Comparison of ENCODE assay signal across 8 cellular contexts in genomic region chr17:65231662-65232335, GRCh38.
DNase-seq lines count a peak whose midpoint lies in the region; ATAC-seq and TF ChIP-seq lines count a peak whose summit lies in the region.

No MANE protein-coding gene starts in this region.

- H3K4me3 ChIP-seq in A673 (ENCODE audit: low read depth, low read length, poor library complexity, severe bottlenecking): no peak overlapping the region
- H3K4me3 ChIP-seq in sigmoid colon: no peak overlapping the region

- no peaks in the 10 kb centered on the region for H3K36me3 ChIP-seq in A673 (ENCODE audit: insufficient read depth, low read length, poor library complexity, severe bottlenecking)
- no peaks in the 10 kb centered on the region for H3K36me3 ChIP-seq in sigmoid colon

- POLR2A ChIA-PET in A673 (lab: Charles Lee; ENCODE audit: low non-redundant PET): no interaction called here

- TF ChIP-seq EP300 in sigmoid colon (IDR thresholded peaks at IDR 0.05): no peak

- peaks cover 9% of the 10 kb centered on the region for H3K4me1 ChIP-seq in A673 (ENCODE audit: insufficient read depth, low read length, poor library complexity, severe bottlenecking)
- peaks cover 0 to 10% (median 7%) of the 10 kb centered on the region in 4 donors for H3K4me1 ChIP-seq in sigmoid colon

- CTCF ChIA-PET in A673 (lab: Charles Lee): interaction anchor here (0.5 to 1.3 kb wide), 5 partner anchors 63 to 933 kb away, joined by 3 to 7 read pairs (median 3); no protein-coding TSS in a partner anchor

- BruUV-seq in A673 (replicated peaks; lab: Mats Ljungman, UMichigan): no TSS peak

- no peaks in the 10 kb centered on the region for H3K27me3 ChIP-seq in A673 (replicated peaks; ENCODE audit: insufficient read depth, low read depth, low read length, poor library complexity)
- peaks cover 0 to 25% (median 8%) of the 10 kb centered on the region in 3 donors for H3K27me3 ChIP-seq in sigmoid colon

- DNase-seq in A673 (ENCODE audit: low spot score) (peak; percentile 81), RPMI8226 (peak; percentile 64), amniotic stem cell (lab: John Stamatoyannopoulos, UW) (peak; percentile 80), hepatic stellate cell (ENCODE audit: low spot score) (peak; percentile 86), sigmoid colon (no peak)

- ATAC-seq in GM19395 (IDR thresholded peaks at IDR 0.05; ENCODE audit: unreplicated experiment): no peak

- H3K9me3 ChIP-seq in A673 (ENCODE audit: low read depth, low read length, poor library complexity, severe bottlenecking): no peaks in the 10 kb centered on the region
- peaks cover 0 to 4% (median 0%) of the 10 kb centered on the region in 4 donors for H3K9me3 ChIP-seq in sigmoid colon

- TF ChIP-seq CTCF in A673 (conservative IDR thresholded peaks at IDR 0.05; ENCODE audit: low read depth, low read length) (peak; percentile 82), GM12873 (IDR thresholded peaks at IDR 0.05; ENCODE audit: insufficient read depth, low read depth, low read length, missing control alignments) (peak; percentile 83), LNCAP (IDR thresholded peaks at IDR 0.05) (peak; percentile 79), sigmoid colon (IDR thresholded peaks at IDR 0.05) (peak in 3 of 4 experiments; percentile 16 to 51 (median 32))

- no peak for TF ChIP-seq POLR2A in sigmoid colon (IDR thresholded peaks at IDR 0.05)

- intact Hi-C loops in A673 (cut with micrococcal nuclease; ENCODE audit: unreplicated experiment) (loop anchor here (5.0 kb wide), 2 partner anchors 756 to 1441 kb away; no protein-coding TSS in a partner anchor), sigmoid colon (cut with DNase I) (loop anchor here (5.0 kb wide), 1 partner anchor 936 kb away; no protein-coding TSS in a partner anchor)

- H3K27ac ChIP-seq in A673 (ENCODE audit: low read depth, low read length, poor library complexity, severe bottlenecking) (no peak overlapping the region), sigmoid colon (no peak overlapping the region)

- 45 to 48% methylated on average over 8 of the region's 8 CpGs for WGBS in sigmoid colon, 2 donors

Comparison
In these comparisons a context has a peak if more than half of its experiments do, and no peak if none do; other contexts are left out.
1. CTCF ChIP-seq: peak in every context shown above with its lines; median percentile 83 in GM12873; 82 in A673; 79 in LNCAP; 32 in sigmoid colon.